Comparison of ENCODE assay signal across 1 cellular context in genomic region chr5:1883925-1884637, GRCh38.
TF ChIP-seq lines count a peak whose summit lies in the region.

No MANE protein-coding gene starts in this region.

TF ChIP-seq in GM23338, 12 proteins besides CTCF, POLR2A, EP300 and RAD21 (continued from another document):
- no peak for TF ChIP-seq ZNF462 (CRISPR knock-in tag; IDR thresholded peaks at IDR 0.05)
- TF ChIP-seq EZH2 (IDR thresholded peaks at IDR 0.05; ENCODE audit: low read depth, unreplicated experiment), result peak; percentile 97
- no peak for TF ChIP-seq STAT1 (IDR thresholded peaks at IDR 0.05; ENCODE audit: unreplicated experiment)
TF ChIP-seq in GM23338: peak in this region for 3.
